1 cellular context compared by ENCODE assay signal in genomic region chr1:227429447-227430359, GRCh38.
TF ChIP-seq lines count a peak whose summit lies in the region.

No MANE protein-coding gene starts in this region.

TF ChIP-seq in WTC11, 78 proteins besides CTCF, POLR2A, EP300 and RAD21 (continued from another document):
- TF ChIP-seq ZNF532 (CRISPR knock-in tag; IDR thresholded peaks at IDR 0.05; ENCODE audit: borderline replicate concordance), result no peak
- TF ChIP-seq ZNF232 (CRISPR knock-in tag; IDR thresholded peaks at IDR 0.05), result no peak
- TF ChIP-seq FOXP4 (CRISPR knock-in tag; IDR thresholded peaks at IDR 0.05), result no peak
- no peak for TF ChIP-seq ZNF396 (CRISPR knock-in tag; IDR thresholded peaks at IDR 0.05; ENCODE audit: borderline replicate concordance)
- no peak for TF ChIP-seq NFATC4 (CRISPR knock-in tag; IDR thresholded peaks at IDR 0.05)
- TF ChIP-seq E2F5 (CRISPR knock-in tag; IDR thresholded peaks at IDR 0.05), result no peak
- TF ChIP-seq MYBL2 (CRISPR knock-in tag; IDR thresholded peaks at IDR 0.05), result no peak
- TF ChIP-seq ATF2 (CRISPR knock-in tag; IDR thresholded peaks at IDR 0.05; ENCODE audit: borderline replicate concordance, low read depth), result no peak
- TF ChIP-seq ZNF423 (CRISPR knock-in tag; IDR thresholded peaks at IDR 0.05), result no peak
- TF ChIP-seq E2F4 (CRISPR knock-in tag; IDR thresholded peaks at IDR 0.05; ENCODE audit: borderline replicate concordance, low read depth), result no peak
- TF ChIP-seq ZNF138 (CRISPR knock-in tag; conservative IDR thresholded peaks at IDR 0.05), result no peak
